ENCODE assay signal across 9 cellular contexts in genomic region chr13:32426191-32426980, GRCh38. TPM values are rescaled to one million over a fixed set of nuclear protein-coding genes. Genes with fewer than 3 reads are reported as not detected.
DNase-seq lines count a peak whose midpoint lies in the region; ATAC-seq and TF ChIP-seq lines count a peak whose summit lies in the region.
"Had no signal": no experiment of that assay in that cellular context is flagged by ENCODE, and none has a peak within 500 bp of the region (broad histone marks: within the 10 kb centered on the region; RNA-seq: fewer than 3 reads in every experiment).

No MANE protein-coding gene starts in this region.

- ATAC-seq in GM18505 (IDR thresholded peaks at IDR 0.05; ENCODE audit: unreplicated experiment) (peak; percentile 35), HG02759 (IDR thresholded peaks at IDR 0.05; ENCODE audit: unreplicated experiment) (peak; percentile 31)
- peak; percentile 43 to 58 for ATAC-seq in activated naive CD4-positive, alpha-beta T cell treated with anti-CD3 and anti-CD28 coated beads, Interleukin-2, amount 50 U/mL, for 72 hours

- H4K20me1 ChIP-seq in OCI-LY3 (ENCODE audit: insufficient read depth, low read length) (peaks cover 11% of the 10 kb centered on the region; the same call in 1 of the 2 replicates), hepatocyte (ENCODE audit: insufficient read depth, poor library complexity, severe bottlenecking) (no peaks in the 10 kb centered on the region)

- H3K27me3 ChIP-seq in OCI-LY3 (ENCODE audit: low read depth, low read length) (no peaks in the 10 kb centered on the region), hepatocyte (no peaks in the 10 kb centered on the region), skeletal muscle tissue (ENCODE audit: control insufficient read depth in 3 of 3, insufficient read depth in 3 of 3, low read length in 3 of 3) (no peaks in the 10 kb centered on the region)

- WGBS in hepatocyte (ENCODE audit: low lambda C conversion rate, missing lambda C conversion rate), result 75% methylated on average over 19 of the region's 19 CpGs

- peaks cover 33% of the 10 kb centered on the region for H3K36me3 ChIP-seq in OCI-LY3 (replicated peaks; ENCODE audit: low read depth, low read length)
- H3K36me3 ChIP-seq in hepatocyte (replicated peaks; ENCODE audit: insufficient read depth, low read depth), result no peaks in the 10 kb centered on the region
- H3K36me3 ChIP-seq in skeletal muscle tissue (ENCODE audit: control insufficient read depth in 3 of 3, insufficient read depth in 3 of 3, low read length in 3 of 3), result peaks cover 4 to 10% (median 9%) of the 10 kb centered on the region in 3 donors

- no peaks in the 10 kb centered on the region for H3K9me3 ChIP-seq in OCI-LY3 (ENCODE audit: insufficient read depth, low read length)
- no peaks in the 10 kb centered on the region for H3K9me3 ChIP-seq in hepatocyte (ENCODE audit: low read depth)
- peaks cover 0 to 2% (median 0%) of the 10 kb centered on the region in 3 donors for H3K9me3 ChIP-seq in skeletal muscle tissue (ENCODE audit: control insufficient read depth in 3 of 3, low read length in 3 of 3)

- H3K4me2 ChIP-seq in OCI-LY3 (ENCODE audit: low read length), result peak overlapping the region; percentile 91
- H3K4me2 ChIP-seq in hepatocyte, result peak overlapping the region; percentile 98

- H3K9ac ChIP-seq in OCI-LY3 (ENCODE audit: low read length) (peak overlapping the region; percentile 81), skeletal muscle tissue (ENCODE audit: low read depth in 1 of 3, low read length in 3 of 3) (peak overlapping the region; percentile 80 to 88 (median 82))

- H3K79me2 ChIP-seq in OCI-LY3 (ENCODE audit: low read length) (peaks cover 50% of the 10 kb centered on the region), hepatocyte (peaks cover 10% of the 10 kb centered on the region)

- H3K27ac ChIP-seq in OCI-LY3 (ENCODE audit: low read length) (peak overlapping the region; percentile 81), hepatocyte (no peak overlapping the region), skeletal muscle tissue (ENCODE audit: low read depth, low read length) (peak overlapping the region; percentile 86)
- H3K27ac ChIP-seq: epithelial cell of prostate had no signal

- peaks cover 42 to 50% of the 10 kb centered on the region in 2 donors for H3K36me3 Mint-ChIP-seq in activated naive CD4-positive, alpha-beta T cell treated with anti-CD3 and anti-CD28 coated beads, Interleukin-2, amount 50 U/mL, for 72 hours

- peak overlapping the region; percentile 89 for H3K4me3 ChIP-seq in OCI-LY3 (ENCODE audit: low read length)
- peak overlapping the region; percentile 87 for H3K4me3 ChIP-seq in hepatocyte
- H3K4me3 ChIP-seq in skeletal muscle tissue (ENCODE audit: low read length in 3 of 3), result peak overlapping the region; percentile 74 to 82 (median 81)

- H3K9me3 Mint-ChIP-seq in activated naive CD4-positive, alpha-beta T cell treated with anti-CD3 and anti-CD28 coated beads, Interleukin-2, amount 50 U/mL, for 72 hours, result peaks cover 0 to 5% of the 10 kb centered on the region in 2 donors

- H3K4me1 ChIP-seq in OCI-LY3 (ENCODE audit: low read length), result peaks cover 29% of the 10 kb centered on the region
- H3K4me1 ChIP-seq in hepatocyte (ENCODE audit: insufficient read depth), result peaks cover 15% of the 10 kb centered on the region
- peaks cover 20 to 25% (median 23%) of the 10 kb centered on the region in 3 donors for H3K4me1 ChIP-seq in skeletal muscle tissue (ENCODE audit: control insufficient read depth in 3 of 3, insufficient read depth in 3 of 3, low read length in 3 of 3)

- TF ChIP-seq CTCF in OCI-LY3 (IDR thresholded peaks at IDR 0.05; ENCODE audit: low read depth, low read length) (no peak), hepatocyte (IDR thresholded peaks at IDR 0.05; ENCODE audit: poor library complexity) (no peak)

- no peaks in the 10 kb centered on the region for H3K9me2 ChIP-seq in hepatocyte (replicated peaks; ENCODE audit: insufficient read depth)

- TF ChIP-seq POLR2A in GM18505 (IDR thresholded peaks at IDR 0.05; ENCODE audit: borderline replicate concordance, extremely low read depth, insufficient read depth, insufficient read length), result peak; percentile 35

- H2AFZ ChIP-seq in OCI-LY3 (ENCODE audit: low read depth, low read length) (peak overlapping the region; percentile 52), hepatocyte (peak overlapping the region; percentile 61)

- H3K27ac Mint-ChIP-seq in activated naive CD4-positive, alpha-beta T cell treated with anti-CD3 and anti-CD28 coated beads, Interleukin-2, amount 50 U/mL, for 72 hours, result peak overlapping the region; percentile 94 to 97

- DNase-seq in activated naive CD4-positive, alpha-beta T cell treated with anti-CD3 and anti-CD28 coated beads, Interleukin-2, amount 50 U/mL, for 72 hours (ENCODE audit: low spot score in 2 of 2), result peak; percentile 22 to 58
- no peak for DNase-seq in hepatocyte (ENCODE audit: low spot score)
- DNase-seq in NCI-H1694 (lab: John Stamatoyannopoulos, UW), result no peak
- DNase-seq in SK-N-DZ (ENCODE audit: low spot score), result no peak

RNA-seq across cellular contexts. Expression of gene N4BP2L1, which starts 1.5 kb away (rescaled TPM):
- total RNA-seq in activated naive CD4-positive, alpha-beta T cell treated with anti-CD3 and anti-CD28 coated beads, Interleukin-2, amount 50 U/mL, for 72 hours, result 10 to 100 TPM; 23.4 to 44.9 TPM
- 5.2 and 7.1 TPM in 2 replicates for total RNA-seq in hepatocyte
- polyA plus RNA-seq in hepatocyte, result 4.8 TPM in 2 replicates
- 7.3 TPM for total RNA-seq in skeletal muscle tissue
- polyA plus RNA-seq in SK-N-DZ (2014; cell fraction: cytosol; rRNA removed), result 28.1 and 32.6 TPM in 2 replicates
- polyA plus RNA-seq in SK-N-DZ (2014; cell fraction: nucleus; rRNA removed), result 21.0 and 29.5 TPM in 2 replicates

Comparison
In these comparisons a context has a peak if more than half of its experiments do, and no peak if none do; other contexts are left out.
1. DNase-seq: peak in activated naive CD4-positive, alpha-beta T cell treated with anti-CD3 and anti-CD28 coated beads, Interleukin-2, amount 50 U/mL, for 72 hours (2 of 2); none in hepatocyte (single experiment), NCI-H1694 (single experiment) and SK-N-DZ (single experiment).
2. Peak in every context shown above with its lines, with median percentiles within 50 percentile points of each other: ATAC-seq and H3K4me3 ChIP-seq.